ENCODE assay signal across 31 cellular contexts in the genomic region with DNA sequence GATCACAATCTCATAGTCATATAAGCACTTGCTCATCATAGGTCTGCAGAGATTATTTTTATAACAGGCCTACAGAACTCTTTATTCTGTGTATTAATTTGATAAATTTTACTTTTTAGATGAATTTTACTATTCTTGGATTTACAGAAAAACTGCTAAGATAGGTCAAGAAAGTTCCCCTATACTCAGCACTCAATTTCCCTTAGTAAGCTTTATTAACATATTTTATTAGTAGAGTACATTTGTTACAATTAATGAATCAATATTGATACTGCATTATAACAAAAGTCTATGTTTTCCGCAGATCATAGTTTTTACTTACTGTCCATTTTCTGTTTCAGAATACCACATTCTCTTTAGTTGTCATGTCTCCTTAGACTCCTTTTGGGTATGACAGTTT.
DNase-seq lines count a peak whose midpoint lies in the region; ATAC-seq, FAIRE-seq and TF ChIP-seq lines count a peak whose summit lies in the region.
"Had no signal": no experiment of that assay in that cellular context is flagged by ENCODE, and none has a peak within 500 bp of the region (broad histone marks: within the 10 kb centered on the region; RNA-seq: fewer than 3 reads in every experiment).

No MANE protein-coding gene starts in this region.

- intact Hi-C loops in HepG2 (cut with micrococcal nuclease; ENCODE audit: unreplicated experiment) (no loop called here), right lobe of liver (cut with DNase I) (no loop called here), K562 (cut with micrococcal nuclease) (no loop called here)

- H3K9me3 ChIP-seq in HepG2 (ENCODE audit: low read length) (no peaks in the 10 kb centered on the region), right lobe of liver (no peaks in the 10 kb centered on the region), K562 (replicated peaks; ENCODE audit: control insufficient read depth, insufficient read depth, low read depth, low read length) (no peaks in the 10 kb centered on the region)
- H3K9me3 ChIP-seq: A549; BE2C; BLaER1; BLaER1 treated with 17β-estradiol and CSF1 and Interleukin-3, amounts not matched to agents 10 nM and 100 nM; Caco-2 had no signal

- TF ChIP-seq POLR2A in HepG2 (IDR thresholded peaks at IDR 0.05; ENCODE audit: insufficient read depth in 1 of 2, low read depth in 2 of 2, low read length in 2 of 2) (no peak), right lobe of liver (IDR thresholded peaks at IDR 0.05) (no peak), K562 (conservative IDR thresholded peaks at IDR 0.05) (no peak)

- DNase-seq in HepG2 (ENCODE audit: low spot score) (no peak), right lobe of liver (no peak), K562 (ENCODE audit: extremely low read depth in 1 of 4, low spot score in 3 of 4) (no peak)
- DNase-seq: 8988T; ACHN; AML-193; BE2C; C1 segment of cervical spinal cord; Caco-2; Calu3; CD4-positive, alpha-beta memory T cell; CD4-positive, alpha-beta T cell; CD4-positive, CD25-positive, alpha-beta regulatory T cell; CD8-positive, alpha-beta memory T cell; CD8-positive, alpha-beta T cell; COR-L47; DMS 273 treated with DMSO at 0.1 percent for 48 hours; DMS153; DMS53; DMS79; DMS79 treated with DMSO at 0.1 percent for 48 hours; DND-41; EL had no signal

- CTCF ChIA-PET in HepG2 (lab: Yijun Ruan, JAX; ENCODE audit: low intra/inter-chr PET ratio, low total read pairs) = no interaction called here
- CTCF ChIA-PET in K562 (lab: Yijun Ruan, JAX; ENCODE audit: low intra/inter-chr PET ratio) = no interaction called here

- H3K27me3 ChIP-seq in HepG2 (ENCODE audit: control insufficient read depth in 1 of 2, insufficient read depth in 2 of 2, low read length in 2 of 2) (no peaks in the 10 kb centered on the region), right lobe of liver (no peaks in the 10 kb centered on the region), K562 (ENCODE audit: control insufficient read depth in 2 of 2, insufficient read depth in 2 of 2, low read length in 2 of 2) (no peaks in the 10 kb centered on the region)
- H3K27me3 ChIP-seq: BE2C; BLaER1; BLaER1 treated with 17β-estradiol and CSF1 and Interleukin-3, amounts not matched to agents 10 nM and 100 nM had no signal

- H3K4me2 ChIP-seq in HepG2 (ENCODE audit: low read depth, low read length) (no peak overlapping the region), K562 (ENCODE audit: insufficient read depth, low read length) (no peak overlapping the region)
- H3K4me2 ChIP-seq: A549; BLaER1; BLaER1 treated with 17β-estradiol and CSF1 and Interleukin-3, amounts not matched to agents 10 nM and 100 nM had no signal

- no peak overlapping the region for H3K4me3 ChIP-seq in HepG2 (replicated peaks in 1 of 3; ENCODE audit: insufficient read depth in 1 of 3, low read depth in 2 of 3, low read length in 3 of 3)
- H3K4me3 ChIP-seq in right lobe of liver = no peak overlapping the region
- no peak overlapping the region for H3K4me3 ChIP-seq in K562
- H3K4me3 ChIP-seq: A549; BLaER1; BLaER1 treated with 17β-estradiol and CSF1 and Interleukin-3, amounts not matched to agents 10 nM and 100 nM had no signal

- FAIRE-seq in HepG2 (lab: Jason Lieb, UNC) (no peak), K562 (lab: Jason Lieb, UNC) (peak; percentile 67)
- FAIRE-seq: A204.1, A549, D721Med had no signal

- BruUV-seq in HepG2 (replicated peaks; lab: Mats Ljungman, UMichigan) = no TSS peak
- BruUV-seq in K562 (replicated peaks; lab: Mats Ljungman, UMichigan) = no TSS peak

- no peaks in the 10 kb centered on the region for H3K9me1 ChIP-seq in K562 (ENCODE audit: control insufficient read depth, insufficient read depth, low read length)

- in situ Hi-C loops in HepG2 (cut with HindIII; ENCODE audit: extremely low pct_ligation_motif_present, low pct_unique_long_range_greater_than_20kb) (no loop called here), K562 (cut with MboI) (no loop called here)

- POLR2A ChIA-PET in HepG2 (lab: Yijun Ruan, JAX) (no interaction called here), K562 (lab: Yijun Ruan, JAX) (no interaction called here)

- TF ChIP-seq RAD21 in HepG2 (CRISPR knock-in tag; IDR thresholded peaks at IDR 0.05) = no peak
- TF ChIP-seq RAD21 in K562 (CRISPR knock-in tag; conservative IDR thresholded peaks at IDR 0.05 in 1 of 2, IDR thresholded peaks at IDR 0.05 in 1 of 2) = no peak

- H3K4me1 ChIP-seq in HepG2 (ENCODE audit: insufficient read depth, low read length) (no peaks in the 10 kb centered on the region), right lobe of liver (no peaks in the 10 kb centered on the region), K562 (replicated peaks in 1 of 2; ENCODE audit: control insufficient read depth in 2 of 2, insufficient read depth in 2 of 2, low read length in 2 of 2) (no peaks in the 10 kb centered on the region)
- H3K4me1 ChIP-seq: A549; BE2C; BLaER1; BLaER1 treated with 17β-estradiol and CSF1 and Interleukin-3, amounts not matched to agents 10 nM and 100 nM; Caco-2 had no signal

- no peak for TF ChIP-seq CTCF in HepG2 (CRISPR knock-in tag; IDR thresholded peaks at IDR 0.05)
- TF ChIP-seq CTCF in right lobe of liver (IDR thresholded peaks at IDR 0.05) = no peak
- TF ChIP-seq CTCF in K562 (IDR thresholded peaks at IDR 0.05 in 2 of 3, conservative IDR thresholded peaks at IDR 0.05 in 1 of 3; ENCODE audit: insufficient read depth in 2 of 3, low read depth in 1 of 3, low read length in 3 of 3) = no peak

- TF ChIP-seq EP300 in HepG2 (IDR thresholded peaks at IDR 0.05; ENCODE audit: low read depth in 2 of 2, low read length in 2 of 2) = no peak
- no peak for TF ChIP-seq EP300 in HepG2 (CRISPR knock-in tag; IDR thresholded peaks at IDR 0.05; ENCODE audit: borderline replicate concordance)
- TF ChIP-seq EP300 in K562 (IDR thresholded peaks at IDR 0.05; ENCODE audit: low read length) = no peak

- no peak overlapping the region for H2AFZ ChIP-seq in HepG2 (ENCODE audit: low read length)
- no peak overlapping the region for H2AFZ ChIP-seq in K562 (ENCODE audit: low read depth, low read length)

- H4K20me1 ChIP-seq in HepG2 (ENCODE audit: insufficient read depth, low read length) (no peaks in the 10 kb centered on the region), K562 (replicated peaks; ENCODE audit: control insufficient read depth, insufficient read depth, low read length) (no peaks in the 10 kb centered on the region)
- H4K20me1 ChIP-seq: BLaER1; BLaER1 treated with 17β-estradiol and CSF1 and Interleukin-3, amounts not matched to agents 10 nM and 100 nM had no signal

- no peak for ATAC-seq in HepG2
- no peak for ATAC-seq in right lobe of liver
- ATAC-seq in K562 = no peak
- no peak for ATAC-seq in GM18858 (IDR thresholded peaks at IDR 0.05; ENCODE audit: unreplicated experiment)
- ATAC-seq: A549; CD8-positive, alpha-beta T cell had no signal

- H3K79me2 ChIP-seq in HepG2 (ENCODE audit: insufficient read depth, low read length) = no peaks in the 10 kb centered on the region
- no peaks in the 10 kb centered on the region for H3K79me2 ChIP-seq in K562 (ENCODE audit: control insufficient read depth, insufficient read depth, low read length)

- H3K36me3 ChIP-seq in HepG2 (replicated peaks in 1 of 2; ENCODE audit: control insufficient read depth in 1 of 2, insufficient read depth in 2 of 2, low read length in 2 of 2) (no peaks in the 10 kb centered on the region), right lobe of liver (no peaks in the 10 kb centered on the region), K562 (ENCODE audit: control insufficient read depth, insufficient read depth, low read length) (no peaks in the 10 kb centered on the region)
- H3K36me3 ChIP-seq: BE2C; BLaER1; BLaER1 treated with 17β-estradiol and CSF1 and Interleukin-3, amounts not matched to agents 10 nM and 100 nM had no signal

- H3K27ac ChIP-seq in HepG2 (ENCODE audit: extremely low read length, insufficient read depth, low read length) = no peak overlapping the region
- H3K27ac ChIP-seq in right lobe of liver = no peak overlapping the region
- no peak overlapping the region for H3K27ac ChIP-seq in K562 (ENCODE audit: extremely low read depth, low read depth, low read length)
- H3K27ac ChIP-seq: 22Rv1; A549; BLaER1; BLaER1 treated with 17β-estradiol and CSF1 and Interleukin-3, amounts not matched to agents 10 nM and 100 nM; C4-2B had no signal

- H3K9ac ChIP-seq in HepG2 (ENCODE audit: insufficient read depth, low read depth, low read length) (no peak overlapping the region), K562 (ENCODE audit: insufficient read depth in 1 of 2, low read depth in 2 of 2, low read length in 2 of 2) (no peak overlapping the region)
- H3K9ac ChIP-seq: BLaER1; BLaER1 treated with 17β-estradiol and CSF1 and Interleukin-3, amounts not matched to agents 10 nM and 100 nM had no signal

- WGBS in HepG2 (ENCODE audit: low lambda C conversion rate) = 60% methylated on average over 1 of the region's 1 CpG
- WGBS in right lobe of liver (ENCODE audit: insufficient coverage, low coverage, low lambda C conversion rate, missing lambda C conversion rate) = 33% methylated on average over 1 of the region's 1 CpG
- 5% methylated on average over 1 of the region's 1 CpG for WGBS in K562 (ENCODE audit: insufficient coverage, low coverage, missing lambda C conversion rate)

TF ChIP-seq in HepG2, 621 proteins besides CTCF, POLR2A, EP300 and RAD21:
- no peak for TF ChIP-seq ZKSCAN8 (CRISPR knock-in tag; IDR thresholded peaks at IDR 0.05; ENCODE audit: borderline replicate concordance)
- TF ChIP-seq MAFF (IDR thresholded peaks at IDR 0.05; ENCODE audit: low read depth, low read length) = peak; percentile 66; the same call in 1 of the 2 replicates
- peak; percentile 14 to 71; a peak in 2 of 4 replicates for TF ChIP-seq MAFK (conservative IDR thresholded peaks at IDR 0.05 in 1 of 2, IDR thresholded peaks at IDR 0.05 in 1 of 2; ENCODE audit: low read length in 2 of 2)

TF ChIP-seq in K562, 482 proteins besides CTCF, POLR2A, EP300 and RAD21:
- TF ChIP-seq ZNF316 (IDR thresholded peaks at IDR 0.05) = peak; percentile 18; the same call in 1 of the 2 replicates
- TF ChIP-seq SLC30A9 (CRISPR knock-in tag; IDR thresholded peaks at IDR 0.05) = no peak
- no peak for TF ChIP-seq CBFA2T3 (IDR thresholded peaks at IDR 0.05)
- TF ChIP-seq POLR2AphosphoS5 (IDR thresholded peaks at IDR 0.05; ENCODE audit: control insufficient read depth, insufficient read depth, low read depth, low read length) = no peak
- TF ChIP-seq ETS2 (tag; IDR thresholded peaks at IDR 0.05; ENCODE audit: borderline replicate concordance, poor library complexity, severe bottlenecking) = no peak
